ENCODE assay signal across 25 cellular contexts in genomic region chr3:98554580-98554979, GRCh38. TPM values are rescaled to one million over a fixed set of nuclear protein-coding genes. Genes with fewer than 3 reads are reported as not detected.
DNase-seq lines count a peak whose midpoint lies in the region; ATAC-seq and TF ChIP-seq lines count a peak whose summit lies in the region.
"Had no signal": no experiment of that assay in that cellular context is flagged by ENCODE, and none has a peak within 500 bp of the region (broad histone marks: within the 10 kb centered on the region; RNA-seq: fewer than 3 reads in every experiment).

No MANE protein-coding gene starts in this region.

- H3K9me3 Mint-ChIP-seq in activated CD4-positive, alpha-beta T cell treated with anti-CD3 and anti-CD28 coated beads, Interleukin-2, amount 10 ng/mL, durations not matched to agents 24 days and 14 days: peaks cover 3% of the 10 kb centered on the region
- H3K9me3 Mint-ChIP-seq in activated CD4-positive, alpha-beta memory T cell treated with anti-CD3 and anti-CD28 coated beads for 36 hours: peaks cover 4% of the 10 kb centered on the region
- no peaks in the 10 kb centered on the region for H3K9me3 Mint-ChIP-seq in memory B cell

- 91 to 93% (median 92%) methylated on average over 2 of the region's 2 CpGs for WGBS in heart left ventricle, 4 donors

- H3K27ac ChIP-seq in heart left ventricle (peak overlapping the region in 1 of 12 donors; percentile 24), PC-9 (no peak overlapping the region)
- H3K27ac ChIP-seq: dorsolateral prefrontal cortex, ovary, upper lobe of right lung had no signal

- H3K27me3 ChIP-seq in heart left ventricle: no peaks in the 10 kb centered on the region
- H3K27me3 ChIP-seq in PC-9 (ENCODE audit: insufficient read depth, low read depth): no peaks in the 10 kb centered on the region
- H3K27me3 ChIP-seq: dorsolateral prefrontal cortex, ovary had no signal

- H3K4me1 ChIP-seq in heart left ventricle: peaks cover 0 to 32% (median 0%) of the 10 kb centered on the region in 12 donors
- H3K4me1 ChIP-seq in PC-9 (replicated peaks; ENCODE audit: insufficient read depth): no peaks in the 10 kb centered on the region
- H3K4me1 ChIP-seq: BE2C, upper lobe of right lung had no signal

- H3F3A ChIP-seq in PC-9 (ENCODE audit: insufficient read depth, low read depth): no peaks in the 10 kb centered on the region

- peak overlapping the region; percentile 90 for H3K4me3 ChIP-seq in GM12865 (ENCODE audit: low read depth, low read length)
- H3K4me3 ChIP-seq in heart left ventricle: no peak overlapping the region
- no peak overlapping the region for H3K4me3 ChIP-seq in PC-9
- H3K4me3 ChIP-seq: dorsolateral prefrontal cortex, ovary, upper lobe of right lung had no signal

- H2AFZ ChIP-seq in PC-9: no peak overlapping the region

- peak; percentile 53 for DNase-seq in activated CD4-positive, alpha-beta T cell treated with anti-CD3 and anti-CD28 coated beads, Interleukin-2, amount 10 ng/mL, durations not matched to agents 24 days and 14 days
- no peak for DNase-seq in activated CD4-positive, alpha-beta T cell treated with anti-CD3 and anti-CD28 coated beads for 1 hour
- DNase-seq in GM12865 (ENCODE audit: low read depth) (no peak), memory B cell (ENCODE audit: low spot score in 2 of 2) (no peak), heart left ventricle (no peak), PC-9 (no peak)
- no peak for DNase-seq in activated CD4-positive, alpha-beta memory T cell treated with anti-CD3 and anti-CD28 coated beads for 36 hours
- DNase-seq: activated CD4-positive, CD25-positive, alpha-beta regulatory T cell; activated CD8-positive, alpha-beta memory T cell treated with anti-CD3 and anti-CD28 coated beads, Interleukin-2, amount 50 U/mL, for 48 hours; amygdala; BE2C; dorsolateral prefrontal cortex; GDM1; mammary epithelial cell; naive thymus-derived CD4-positive, alpha-beta T cell; NCI-H1694; ovary; SIG-M5; upper lobe of right lung had no signal

- H4K20me1 ChIP-seq in PC-9 (ENCODE audit: insufficient read depth): no peaks in the 10 kb centered on the region

- H3K9me2 ChIP-seq in PC-9 (ENCODE audit: insufficient read depth): no peaks in the 10 kb centered on the region

- H3K9me3 ChIP-seq in heart left ventricle (peaks cover 0 to under 1% (median 0%) of the 10 kb centered on the region in 12 donors), PC-9 (ENCODE audit: insufficient read depth, low read depth) (no peaks in the 10 kb centered on the region)
- H3K9me3 ChIP-seq: BE2C, ovary, upper lobe of right lung had no signal

- intact Hi-C loops in activated CD4-positive, alpha-beta T cell treated with anti-CD3 and anti-CD28 coated beads, Interleukin-2, amount 10 ng/mL, durations not matched to agents 24 days and 14 days (cut with micrococcal nuclease): no loop called here
- intact Hi-C loops in activated CD4-positive, alpha-beta memory T cell treated with anti-CD3 and anti-CD28 coated beads for 36 hours (cut with micrococcal nuclease): no loop called here
- intact Hi-C loops in heart left ventricle (cut with DNase I): no loop called here
- intact Hi-C loops in PC-9 (cut with micrococcal nuclease; ENCODE audit: unreplicated experiment): no loop called here

- peak overlapping the region; percentile 80 for H3K4me3 Mint-ChIP-seq in activated CD4-positive, alpha-beta T cell treated with anti-CD3 and anti-CD28 coated beads, Interleukin-2, amount 10 ng/mL, durations not matched to agents 24 days and 14 days
- H3K4me3 Mint-ChIP-seq in activated CD4-positive, alpha-beta memory T cell treated with anti-CD3 and anti-CD28 coated beads for 36 hours: peak overlapping the region; percentile 74
- H3K4me3 Mint-ChIP-seq in memory B cell: no peak overlapping the region

- no peak overlapping the region for H3K4me2 ChIP-seq in PC-9

- no TSS peak for BruUV-seq in PC-9 (replicated peaks; lab: Mats Ljungman, UMichigan)

- CTCF ChIA-PET in activated CD4-positive, alpha-beta memory T cell treated with anti-CD3 and anti-CD28 coated beads for 36 hours (lab: Charles Lee): interaction anchor here (0.6 to 1.9 kb wide), 6 partner anchors 9 to 36 kb away, joined by 3 to 10 read pairs (median 3); partner anchors contain the start of gene CLDND1
- CTCF ChIA-PET in PC-9 (lab: Charles Lee): no interaction called here

- peaks cover 81% of the 10 kb centered on the region for H3K4me1 Mint-ChIP-seq in activated CD4-positive, alpha-beta T cell treated with anti-CD3 and anti-CD28 coated beads, Interleukin-2, amount 10 ng/mL, durations not matched to agents 24 days and 14 days
- peaks cover 86% of the 10 kb centered on the region for H3K4me1 Mint-ChIP-seq in activated CD4-positive, alpha-beta memory T cell treated with anti-CD3 and anti-CD28 coated beads for 36 hours (ENCODE audit: low read depth)
- peaks cover 53% of the 10 kb centered on the region for H3K4me1 Mint-ChIP-seq in memory B cell

- no peaks in the 10 kb centered on the region for H3K27me3 Mint-ChIP-seq in activated CD4-positive, alpha-beta T cell treated with anti-CD3 and anti-CD28 coated beads, Interleukin-2, amount 10 ng/mL, durations not matched to agents 24 days and 14 days
- H3K27me3 Mint-ChIP-seq in activated CD4-positive, alpha-beta memory T cell treated with anti-CD3 and anti-CD28 coated beads for 36 hours: no peaks in the 10 kb centered on the region
- H3K27me3 Mint-ChIP-seq in memory B cell: peaks cover 4% of the 10 kb centered on the region

- POLR2A ChIA-PET in activated CD4-positive, alpha-beta memory T cell treated with anti-CD3 and anti-CD28 coated beads for 36 hours (lab: Charles Lee): interaction anchor here (0.7 to 4.5 kb wide), 5 partner anchors 9 to 32 kb away, joined by 5 to 39 read pairs (median 26); partner anchors contain the start of gene CLDND1
- POLR2A ChIA-PET in PC-9 (lab: Charles Lee; ENCODE audit: unreplicated experiment): no interaction called here

- H3K79me2 ChIP-seq in PC-9 (ENCODE audit: low read depth): no peaks in the 10 kb centered on the region

- no peak for TF ChIP-seq CTCF in GM12865 (IDR thresholded peaks at IDR 0.05; ENCODE audit: insufficient read depth, low read depth, low read length, missing control alignments)
- TF ChIP-seq CTCF in heart left ventricle (IDR thresholded peaks at IDR 0.05): no peak
- no peak for TF ChIP-seq CTCF in PC-9 (conservative IDR thresholded peaks at IDR 0.05)

- peak overlapping the region; percentile 93 for H3K27ac Mint-ChIP-seq in activated CD4-positive, alpha-beta T cell treated with anti-CD3 and anti-CD28 coated beads, Interleukin-2, amount 10 ng/mL, durations not matched to agents 24 days and 14 days
- peak overlapping the region; percentile 98 for H3K27ac Mint-ChIP-seq in activated CD4-positive, alpha-beta memory T cell treated with anti-CD3 and anti-CD28 coated beads for 36 hours
- peak overlapping the region; percentile 96 for H3K27ac Mint-ChIP-seq in memory B cell

- no peak for TF ChIP-seq POLR2A in heart left ventricle (IDR thresholded peaks at IDR 0.05)

- H3K36me3 Mint-ChIP-seq in activated CD4-positive, alpha-beta T cell treated with anti-CD3 and anti-CD28 coated beads, Interleukin-2, amount 10 ng/mL, durations not matched to agents 24 days and 14 days (ENCODE audit: low read depth): peaks cover 26% of the 10 kb centered on the region
- H3K36me3 Mint-ChIP-seq in activated CD4-positive, alpha-beta memory T cell treated with anti-CD3 and anti-CD28 coated beads for 36 hours: peaks cover 12% of the 10 kb centered on the region
- no peaks in the 10 kb centered on the region for H3K36me3 Mint-ChIP-seq in memory B cell

- H3K36me3 ChIP-seq in heart left ventricle (no peaks in the 10 kb centered on the region), PC-9 (ENCODE audit: low read depth) (no peaks in the 10 kb centered on the region)
- H3K36me3 ChIP-seq: BE2C, ovary, upper lobe of right lung had no signal

- no peak for ATAC-seq in memory B cell (ENCODE audit: low read depth)
- ATAC-seq in GM21786 (IDR thresholded peaks at IDR 0.05; ENCODE audit: unreplicated experiment): no peak
- no peak for ATAC-seq in heart left ventricle

RNA-seq across cellular contexts. Expression of gene GPR15, which starts 22.8 kb away (rescaled TPM):
- total RNA-seq in activated CD4-positive, alpha-beta T cell treated with anti-CD3 and anti-CD28 coated beads, Interleukin-2, amount 10 ng/mL, durations not matched to agents 24 days and 14 days: 3.6 and 4.1 TPM in 2 replicates
- 1 to 10 TPM; 2.8 to 3.0 TPM for total RNA-seq in activated CD4-positive, alpha-beta memory T cell treated with anti-CD3 and anti-CD28 coated beads for 36 hours
- total RNA-seq in heart left ventricle: not detected
- polyA plus RNA-seq in heart left ventricle: not detected
- not detected in 2 replicates for total RNA-seq in PC-9 (2021)
- total RNA-seq: cardiac septum, frontal cortex, kidney epithelial cell, mammary epithelial cell had no signal
- polyA plus RNA-seq: mammary epithelial cell, ovary had no signal

RNA-seq across cellular contexts. Expression of gene CLDND1, which starts 31.9 kb away (rescaled TPM):
- 279 and 288 TPM in 2 replicates for total RNA-seq in activated CD4-positive, alpha-beta T cell treated with anti-CD3 and anti-CD28 coated beads, Interleukin-2, amount 10 ng/mL, durations not matched to agents 24 days and 14 days
- total RNA-seq in activated CD4-positive, alpha-beta memory T cell treated with anti-CD3 and anti-CD28 coated beads for 36 hours: 100 to 1,000 TPM; 199 to 208 TPM
- 100 to 1,000 TPM in 2 of 9 donors, 10 to 100 TPM in 7; 64.2 to 155 (median 77.0) TPM for total RNA-seq in heart left ventricle
- polyA plus RNA-seq in heart left ventricle: 10 to 100 TPM; 55.0 to 86.9 TPM
- total RNA-seq in PC-9 (2021): 143 and 152 TPM in 2 replicates

RNA-seq across cellular contexts. Expression of gene CPOX, which starts 38.8 kb away (rescaled TPM):
- 46.4 and 46.6 TPM in 2 replicates for total RNA-seq in activated CD4-positive, alpha-beta T cell treated with anti-CD3 and anti-CD28 coated beads, Interleukin-2, amount 10 ng/mL, durations not matched to agents 24 days and 14 days
- total RNA-seq in activated CD4-positive, alpha-beta memory T cell treated with anti-CD3 and anti-CD28 coated beads for 36 hours: 10 to 100 TPM; 36.0 to 39.2 TPM
- total RNA-seq in heart left ventricle (10 to 100 TPM in 7 of 9 donors, 1 to 10 TPM in 2; 7.7 to 13.6 (median 12.4) TPM), PC-9 (2021) (30.4 and 35.2 TPM in 2 replicates)
- 10 to 100 TPM in 1 of 2 donors, 1 to 10 TPM in 1; 8.2 to 13.1 TPM for polyA plus RNA-seq in heart left ventricle

RNA-seq across cellular contexts. Expression of gene OR5K2, which starts 57.1 kb away (rescaled TPM):
- total RNA-seq in activated CD4-positive, alpha-beta T cell treated with anti-CD3 and anti-CD28 coated beads, Interleukin-2, amount 10 ng/mL, durations not matched to agents 24 days and 14 days: not detected in 2 replicates
- not detected for total RNA-seq in activated CD4-positive, alpha-beta memory T cell treated with anti-CD3 and anti-CD28 coated beads for 36 hours
- total RNA-seq in heart left ventricle (not detected), PC-9 (2021) (not detected in 2 replicates)
- polyA plus RNA-seq in heart left ventricle: not detected
- total RNA-seq: cardiac septum; dorsolateral prefrontal cortex; frontal cortex; kidney epithelial cell; mammary epithelial cell; naive thymus-derived CD4-positive, alpha-beta T cell; ovary; sciatic nerve; T-helper 2 cell treated with Interferon-gamma antibody and Interleukin-4, amounts not matched to agents 100 ng/mL and 5 ng/mL, for 36 hours; upper lobe of right lung had no signal
- polyA plus RNA-seq: mammary epithelial cell; naive thymus-derived CD4-positive, alpha-beta T cell; ovary had no signal
